ENCODE assay signal across 8 cellular contexts in genomic region chr2:119702918-119703401, GRCh38. TPM values are rescaled to one million over a fixed set of nuclear protein-coding genes. Genes with fewer than 3 reads are reported as not detected.
A peak's percentile ranks its signal among the peaks of the same experiment; 100 is the strongest.
DNase-seq lines count a peak whose midpoint lies in the region; ATAC-seq lines count a peak whose summit lies in the region.

No MANE protein-coding gene starts in this region.

- no peak overlapping the region for H3K4me3 ChIP-seq in BLaER1

- H3K9ac ChIP-seq in BLaER1 = no peak overlapping the region

- H4K20me1 ChIP-seq in BLaER1 = no peaks in the 10 kb centered on the region

- no peaks in the 10 kb centered on the region for H3K36me3 ChIP-seq in BLaER1

- no peak overlapping the region for H3K27ac Mint-ChIP-seq in memory B cell

- H3K36me3 Mint-ChIP-seq in memory B cell = peaks cover 2% of the 10 kb centered on the region

- H3K9me3 Mint-ChIP-seq in memory B cell = peaks cover 2% of the 10 kb centered on the region

- no peak overlapping the region for H3K27ac ChIP-seq in BLaER1

- H3K4me1 Mint-ChIP-seq in memory B cell = no peaks in the 10 kb centered on the region

- H3K27me3 Mint-ChIP-seq in memory B cell = peaks cover 3% of the 10 kb centered on the region

- DNase-seq in NCI-H748 (lab: John Stamatoyannopoulos, UW; ENCODE audit: unreplicated experiment) (peak; percentile 60), dermis microvascular lymphatic vessel endothelial cell (ENCODE audit: low read depth in 2 of 2) (peak; percentile 23 to 72), memory B cell (ENCODE audit: low spot score in 2 of 2) (peak; percentile 62 to 69)
- DNase-seq in activated CD4-positive, alpha-beta T cell treated with anti-CD3 and anti-CD28 coated beads, Interleukin-2, amount 50 U/mL, for 48 hours = peak; percentile 72 to 78
- DNase-seq in stimulated activated CD8-positive, alpha-beta memory T cell treated with anti-CD3 and anti-CD28 coated beads, Interleukin-2, amount 100 ng/mL, for 48 hours (ENCODE audit: low read depth in 2 of 2) = peak; percentile 53 to 56

- no peak overlapping the region for H3K4me3 Mint-ChIP-seq in memory B cell

- peaks cover 9% of the 10 kb centered on the region for H3K9me3 ChIP-seq in BLaER1

- peaks cover 64% of the 10 kb centered on the region for H3K4me1 ChIP-seq in BLaER1

- no peaks in the 10 kb centered on the region for H3K27me3 ChIP-seq in BLaER1

- ATAC-seq in GM19035 (IDR thresholded peaks at IDR 0.05; ENCODE audit: unreplicated experiment) (peak; percentile 83), HG03159 (IDR thresholded peaks at IDR 0.05; ENCODE audit: unreplicated experiment) (peak; percentile 84), memory B cell (ENCODE audit: low read depth) (peak; percentile 74)

- H3K4me2 ChIP-seq in BLaER1 = peak overlapping the region; percentile 48

RNA-seq across cellular contexts. Expression of gene TMEM177, which starts 24.0 kb away (rescaled TPM):
- total RNA-seq in dermis microvascular lymphatic vessel endothelial cell = 7.6 and 9.0 TPM in 2 replicates

RNA-seq across cellular contexts. Expression of gene PTPN4, which starts 56.8 kb away (rescaled TPM):
- total RNA-seq in dermis microvascular lymphatic vessel endothelial cell = 25.4 and 27.1 TPM in 2 replicates
